In the genomic region with DNA sequence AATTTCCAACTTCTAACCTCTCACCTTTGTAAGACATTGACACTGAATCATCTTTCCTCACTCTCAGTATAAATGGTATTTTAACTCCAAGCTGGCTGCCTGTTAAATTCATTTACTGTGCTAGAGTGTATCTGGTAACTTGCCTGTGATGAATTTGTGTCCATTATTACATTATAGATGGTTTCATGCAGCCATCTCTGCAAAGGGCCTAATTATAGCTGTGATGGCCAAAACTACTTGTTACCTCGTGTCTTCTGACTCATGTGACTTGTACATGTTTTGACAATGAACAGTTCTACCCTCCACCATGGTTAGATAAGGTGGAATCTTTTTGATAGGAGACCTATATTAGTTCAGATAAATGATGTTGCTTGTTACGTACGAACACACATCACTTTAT, we compare ENCODE assay signal across 22 cellular contexts.
"Had no signal": no experiment of that assay in that cellular context is flagged by ENCODE, and none has a peak within 500 bp of the region (broad histone marks: within the 10 kb centered on the region; RNA-seq: fewer than 3 reads in every experiment).

No MANE protein-coding gene starts in this region.

- H3K4me2 ChIP-seq: KMS-11 had no signal

- FAIRE-seq: HepG2, K562, RCC 7860 had no signal

- H3K4me3 ChIP-seq: K562 had no signal

- ATAC-seq: HepG2, K562, T-cell had no signal

- H3K9ac ChIP-seq: KMS-11 had no signal

- DNase-seq: Kasumi-1, MM.1S, NCI-H1092 treated with DMSO at 0.1 percent for 48 hours, NCI-H1436, NCI-H187, NCI-H2029, NCI-H2081 treated with DMSO at 0.1 percent for 48 hours, NCI-H2171, NCI-H226, NCI-H446, NCI-H510A, NCI-H524 treated with DMSO at 0.1 percent for 48 hours, NCI-H69, NCI-H774, RPMI8226, SHP77, SW 1271, T-cell had no signal

- H3K27ac ChIP-seq: KMS-11 had no signal
